2 cellular contexts compared by ENCODE assay signal in the genomic region with DNA sequence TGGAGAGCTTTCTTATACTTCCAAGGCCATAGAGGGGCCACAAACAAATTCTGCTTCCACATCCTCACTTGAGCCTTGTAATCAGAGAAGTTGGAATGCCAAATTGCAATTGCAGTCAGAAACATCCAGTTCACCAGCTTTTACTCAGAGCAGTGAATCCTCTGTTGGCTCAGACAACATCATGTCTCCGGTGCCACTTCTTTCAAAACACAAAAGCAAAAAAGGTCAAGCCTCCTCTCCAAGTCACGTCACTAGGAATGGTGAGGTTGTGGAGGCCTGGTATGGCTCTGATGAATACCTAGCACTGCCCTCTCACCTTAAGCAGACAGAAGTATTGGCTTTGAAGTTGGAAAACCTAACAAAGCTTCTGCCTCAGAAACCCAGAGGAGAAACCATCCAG.
TF ChIP-seq lines count a peak whose summit lies in the region.

No MANE protein-coding gene starts in this region.

TF ChIP-seq in GM23338, 12 proteins besides CTCF, POLR2A, EP300 and RAD21:
- TF ChIP-seq CREB1 (CRISPR knock-in tag; IDR thresholded peaks at IDR 0.05; ENCODE audit: low read depth) (no peak), STAT1 (IDR thresholded peaks at IDR 0.05; ENCODE audit: unreplicated experiment) (no peak), EZH2 (IDR thresholded peaks at IDR 0.05; ENCODE audit: low read depth, unreplicated experiment) (no peak), ZNF114 (CRISPR knock-in tag; IDR thresholded peaks at IDR 0.05) (no peak), EZH2phosphoT487 (IDR thresholded peaks at IDR 0.05; ENCODE audit: unreplicated experiment) (no peak), NANOG (IDR thresholded peaks at IDR 0.05; ENCODE audit: borderline replicate concordance) (no peak), ZNF331 (CRISPR knock-in tag; IDR thresholded peaks at IDR 0.05; ENCODE audit: low read depth) (no peak)
- TF ChIP-seq, protein P1, sequence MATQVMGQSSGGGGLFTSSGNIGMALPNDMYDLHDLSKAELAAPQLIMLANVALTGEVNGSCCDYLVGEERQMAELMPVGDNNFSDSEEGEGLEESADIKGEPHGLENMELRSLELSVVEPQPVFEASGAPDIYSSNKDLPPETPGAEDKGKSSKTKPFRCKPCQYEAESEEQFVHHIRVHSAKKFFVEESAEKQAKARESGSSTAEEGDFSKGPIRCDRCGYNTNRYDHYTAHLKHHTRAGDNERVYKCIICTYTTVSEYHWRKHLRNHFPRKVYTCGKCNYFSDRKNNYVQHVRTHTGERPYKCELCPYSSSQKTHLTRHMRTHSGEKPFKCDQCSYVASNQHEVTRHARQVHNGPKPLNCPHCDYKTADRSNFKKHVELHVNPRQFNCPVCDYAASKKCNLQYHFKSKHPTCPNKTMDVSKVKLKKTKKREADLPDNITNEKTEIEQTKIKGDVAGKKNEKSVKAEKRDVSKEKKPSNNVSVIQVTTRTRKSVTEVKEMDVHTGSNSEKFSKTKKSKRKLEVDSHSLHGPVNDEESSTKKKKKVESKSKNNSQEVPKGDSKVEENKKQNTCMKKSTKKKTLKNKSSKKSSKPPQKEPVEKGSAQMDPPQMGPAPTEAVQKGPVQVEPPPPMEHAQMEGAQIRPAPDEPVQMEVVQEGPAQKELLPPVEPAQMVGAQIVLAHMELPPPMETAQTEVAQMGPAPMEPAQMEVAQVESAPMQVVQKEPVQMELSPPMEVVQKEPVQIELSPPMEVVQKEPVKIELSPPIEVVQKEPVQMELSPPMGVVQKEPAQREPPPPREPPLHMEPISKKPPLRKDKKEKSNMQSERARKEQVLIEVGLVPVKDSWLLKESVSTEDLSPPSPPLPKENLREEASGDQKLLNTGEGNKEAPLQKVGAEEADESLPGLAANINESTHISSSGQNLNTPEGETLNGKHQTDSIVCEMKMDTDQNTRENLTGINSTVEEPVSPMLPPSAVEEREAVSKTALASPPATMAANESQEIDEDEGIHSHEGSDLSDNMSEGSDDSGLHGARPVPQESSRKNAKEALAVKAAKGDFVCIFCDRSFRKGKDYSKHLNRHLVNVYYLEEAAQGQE (IDR thresholded peaks at IDR 0.05; ENCODE audit: unreplicated experiment) = no peak
- TF ChIP-seq, protein P2, sequence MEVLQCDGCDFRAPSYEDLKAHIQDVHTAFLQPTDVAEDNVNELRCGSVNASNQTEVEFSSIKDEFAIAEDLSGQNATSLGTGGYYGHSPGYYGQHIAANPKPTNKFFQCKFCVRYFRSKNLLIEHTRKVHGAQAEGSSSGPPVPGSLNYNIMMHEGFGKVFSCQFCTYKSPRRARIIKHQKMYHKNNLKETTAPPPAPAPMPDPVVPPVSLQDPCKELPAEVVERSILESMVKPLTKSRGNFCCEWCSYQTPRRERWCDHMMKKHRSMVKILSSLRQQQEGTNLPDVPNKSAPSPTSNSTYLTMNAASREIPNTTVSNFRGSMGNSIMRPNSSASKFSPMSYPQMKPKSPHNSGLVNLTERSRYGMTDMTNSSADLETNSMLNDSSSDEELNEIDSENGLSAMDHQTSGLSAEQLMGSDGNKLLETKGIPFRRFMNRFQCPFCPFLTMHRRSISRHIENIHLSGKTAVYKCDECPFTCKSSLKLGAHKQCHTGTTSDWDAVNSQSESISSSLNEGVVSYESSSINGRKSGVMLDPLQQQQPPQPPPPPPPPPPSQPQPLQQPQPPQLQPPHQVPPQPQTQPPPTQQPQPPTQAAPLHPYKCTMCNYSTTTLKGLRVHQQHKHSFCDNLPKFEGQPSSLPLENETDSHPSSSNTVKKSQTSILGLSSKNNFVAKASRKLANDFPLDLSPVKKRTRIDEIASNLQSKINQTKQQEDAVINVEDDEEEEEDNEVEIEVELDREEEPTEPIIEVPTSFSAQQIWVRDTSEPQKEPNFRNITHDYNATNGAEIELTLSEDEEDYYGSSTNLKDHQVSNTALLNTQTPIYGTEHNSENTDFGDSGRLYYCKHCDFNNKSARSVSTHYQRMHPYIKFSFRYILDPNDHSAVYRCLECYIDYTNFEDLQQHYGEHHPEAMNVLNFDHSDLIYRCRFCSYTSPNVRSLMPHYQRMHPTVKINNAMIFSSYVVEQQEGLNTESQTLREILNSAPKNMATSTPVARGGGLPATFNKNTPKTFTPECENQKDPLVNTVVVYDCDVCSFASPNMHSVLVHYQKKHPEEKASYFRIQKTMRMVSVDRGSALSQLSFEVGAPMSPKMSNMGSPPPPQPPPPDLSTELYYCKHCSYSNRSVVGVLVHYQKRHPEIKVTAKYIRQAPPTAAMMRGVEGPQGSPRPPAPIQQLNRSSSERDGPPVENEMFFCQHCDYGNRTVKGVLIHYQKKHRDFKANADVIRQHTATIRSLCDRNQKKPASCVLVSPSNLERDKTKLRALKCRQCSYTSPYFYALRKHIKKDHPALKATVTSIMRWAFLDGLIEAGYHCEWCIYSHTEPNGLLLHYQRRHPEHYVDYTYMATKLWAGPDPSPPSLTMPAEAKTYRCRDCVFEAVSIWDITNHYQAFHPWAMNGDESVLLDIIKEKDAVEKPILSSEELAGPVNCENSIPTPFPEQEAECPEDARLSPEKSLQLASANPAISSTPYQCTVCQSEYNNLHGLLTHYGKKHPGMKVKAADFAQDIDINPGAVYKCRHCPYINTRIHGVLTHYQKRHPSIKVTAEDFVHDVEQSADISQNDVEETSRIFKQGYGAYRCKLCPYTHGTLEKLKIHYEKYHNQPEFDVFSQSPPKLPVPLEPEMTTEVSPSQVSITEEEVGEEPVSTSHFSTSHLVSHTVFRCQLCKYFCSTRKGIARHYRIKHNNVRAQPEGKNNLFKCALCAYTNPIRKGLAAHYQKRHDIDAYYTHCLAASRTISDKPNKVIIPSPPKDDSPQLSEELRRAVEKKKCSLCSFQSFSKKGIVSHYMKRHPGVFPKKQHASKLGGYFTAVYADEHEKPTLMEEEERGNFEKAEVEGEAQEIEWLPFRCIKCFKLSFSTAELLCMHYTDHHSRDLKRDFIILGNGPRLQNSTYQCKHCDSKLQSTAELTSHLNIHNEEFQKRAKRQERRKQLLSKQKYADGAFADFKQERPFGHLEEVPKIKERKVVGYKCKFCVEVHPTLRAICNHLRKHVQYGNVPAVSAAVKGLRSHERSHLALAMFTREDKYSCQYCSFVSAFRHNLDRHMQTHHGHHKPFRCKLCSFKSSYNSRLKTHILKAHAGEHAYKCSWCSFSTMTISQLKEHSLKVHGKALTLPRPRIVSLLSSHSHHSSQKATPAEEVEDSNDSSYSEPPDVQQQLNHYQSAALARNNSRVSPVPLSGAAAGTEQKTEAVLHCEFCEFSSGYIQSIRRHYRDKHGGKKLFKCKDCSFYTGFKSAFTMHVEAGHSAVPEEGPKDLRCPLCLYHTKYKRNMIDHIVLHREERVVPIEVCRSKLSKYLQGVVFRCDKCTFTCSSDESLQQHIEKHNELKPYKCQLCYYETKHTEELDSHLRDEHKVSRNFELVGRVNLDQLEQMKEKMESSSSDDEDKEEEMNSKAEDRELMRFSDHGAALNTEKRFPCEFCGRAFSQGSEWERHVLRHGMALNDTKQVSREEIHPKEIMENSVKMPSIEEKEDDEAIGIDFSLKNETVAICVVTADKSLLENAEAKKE (CRISPR knock-in tag; IDR thresholded peaks at IDR 0.05) = no peak
- TF ChIP-seq, protein P3, sequence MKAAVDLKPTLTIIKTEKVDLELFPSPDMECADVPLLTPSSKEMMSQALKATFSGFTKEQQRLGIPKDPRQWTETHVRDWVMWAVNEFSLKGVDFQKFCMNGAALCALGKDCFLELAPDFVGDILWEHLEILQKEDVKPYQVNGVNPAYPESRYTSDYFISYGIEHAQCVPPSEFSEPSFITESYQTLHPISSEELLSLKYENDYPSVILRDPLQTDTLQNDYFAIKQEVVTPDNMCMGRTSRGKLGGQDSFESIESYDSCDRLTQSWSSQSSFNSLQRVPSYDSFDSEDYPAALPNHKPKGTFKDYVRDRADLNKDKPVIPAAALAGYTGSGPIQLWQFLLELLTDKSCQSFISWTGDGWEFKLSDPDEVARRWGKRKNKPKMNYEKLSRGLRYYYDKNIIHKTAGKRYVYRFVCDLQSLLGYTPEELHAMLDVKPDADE (IDR thresholded peaks at IDR 0.05) = no peak

TF ChIP-seq in H1, 55 proteins besides CTCF, POLR2A, EP300 and RAD21:
- TF ChIP-seq TCF12 (IDR thresholded peaks at IDR 0.05; ENCODE audit: low read depth, low read length) (no peak), CHD1 (IDR thresholded peaks at IDR 0.05; ENCODE audit: low read depth, low read length) (no peak), EGR1 (IDR thresholded peaks at IDR 0.05; ENCODE audit: borderline replicate concordance, low read depth, low read length) (no peak), EZH2 (IDR thresholded peaks at IDR 0.05; ENCODE audit: low read depth, low read length, severe bottlenecking) (no peak), CHD2 (IDR thresholded peaks at IDR 0.05; ENCODE audit: low read length) (no peak), SAP30 (IDR thresholded peaks at IDR 0.05; ENCODE audit: insufficient read depth, insufficient replicate concordance, low read length) (no peak), SP2 (IDR thresholded peaks at IDR 0.05; ENCODE audit: low read length) (no peak)
